8 cellular contexts compared by ENCODE assay signal in the genomic region with DNA sequence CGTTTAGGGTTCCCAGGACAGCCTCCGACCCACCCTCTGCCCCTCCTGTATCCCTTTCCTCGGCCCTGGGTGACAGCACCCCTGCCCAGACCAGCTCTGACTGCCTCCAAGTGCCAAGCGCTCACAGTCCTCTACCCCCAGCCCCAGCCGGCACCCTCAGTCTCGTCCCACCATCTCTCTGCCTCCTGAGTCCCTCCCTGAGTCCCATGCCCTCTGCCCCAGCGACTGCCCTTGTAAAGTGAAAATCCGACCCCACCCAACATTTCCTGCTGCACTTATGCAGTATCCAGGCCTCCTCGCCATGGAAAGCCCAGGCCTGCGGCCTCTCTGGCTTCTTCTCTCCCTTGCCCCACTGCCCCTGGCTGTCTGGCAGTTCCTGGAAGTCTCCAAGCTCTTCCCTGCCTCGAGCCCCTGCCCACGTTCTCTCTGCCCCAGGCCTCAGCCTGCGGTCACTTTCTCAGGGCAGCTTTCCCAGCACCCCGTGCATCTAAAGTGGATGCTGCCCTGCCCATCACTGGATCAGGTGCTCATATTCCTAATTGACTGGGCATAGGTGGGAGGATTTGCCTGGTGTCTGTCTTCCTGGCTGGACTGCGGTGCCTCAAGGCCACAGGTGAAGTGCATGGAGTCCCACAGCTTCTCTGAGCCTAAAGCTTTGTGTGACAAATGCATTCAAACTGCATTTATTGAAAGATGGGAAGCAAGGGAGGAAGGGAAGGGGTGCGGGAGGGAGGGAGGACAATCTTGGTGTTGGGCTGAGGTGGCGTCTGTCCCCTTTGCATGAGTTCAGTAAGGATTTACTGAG. TPM values are rescaled to one million over a fixed set of nuclear protein-coding genes. Genes with fewer than 3 reads are reported as not detected.
A peak's percentile ranks its signal among the peaks of the same experiment; 100 is the strongest.
DNase-seq lines count a peak whose midpoint lies in the region; ATAC-seq and TF ChIP-seq lines count a peak whose summit lies in the region.
"Had no signal": no experiment of that assay in that cellular context is flagged by ENCODE, and none has a peak within 500 bp of the region (broad histone marks: within the 10 kb centered on the region; RNA-seq: fewer than 3 reads in every experiment).

No MANE protein-coding gene starts in this region.

- no peaks in the 10 kb centered on the region for H3K36me3 Mint-ChIP-seq in activated naive CD8-positive, alpha-beta T cell treated with anti-CD3 and anti-CD28 coated beads, Interleukin-2, amount 50 U/mL, for 24 hours (ENCODE audit: low read depth)
- H3K36me3 Mint-ChIP-seq: mesothelial cell of epicardium had no signal

- POLR2A ChIA-PET in IMR-90 (lab: Charles Lee; ENCODE audit: unreplicated experiment) = no interaction called here

- H3K27me3 ChIP-seq in IMR-90 (ENCODE audit: control insufficient read depth, insufficient read depth, low read length) = peaks cover 24% of the 10 kb centered on the region
- no peaks in the 10 kb centered on the region for H3K27me3 ChIP-seq in ovary

- H2AFZ ChIP-seq in IMR-90 (replicated peaks; ENCODE audit: low read length, poor library complexity) = peak overlapping the region; percentile 56

- CTCF ChIA-PET in IMR-90 (lab: Yijun Ruan, JAX) = interaction anchor here (0.8 to 1.3 kb wide), 2 partner anchors 30 to 32 kb away, joined by 3 to 4 read pairs; no protein-coding TSS in a partner anchor

- H2BK20ac ChIP-seq in IMR-90 (ENCODE audit: low read depth, low read length) = no peak overlapping the region

- dilution Hi-C loops in IMR-90 (cut with HindIII; ENCODE audit: low sequenced_read_pairs, unreplicated experiment) = no loop called here

- H3K27ac Mint-ChIP-seq in activated naive CD8-positive, alpha-beta T cell treated with anti-CD3 and anti-CD28 coated beads, Interleukin-2, amount 50 U/mL, for 24 hours = peak overlapping the region; percentile 78
- H3K27ac Mint-ChIP-seq: mesothelial cell of epicardium had no signal

- no peaks in the 10 kb centered on the region for H4K20me1 ChIP-seq in IMR-90 (ENCODE audit: insufficient read depth, low read length)

- in situ Hi-C loops in IMR-90 (cut with MboI; ENCODE audit: low sequenced_read_pairs) = no loop called here

- no peak overlapping the region for H2BK15ac ChIP-seq in IMR-90 (ENCODE audit: low read depth, low read length)

- no TSS peak for BruUV-seq in IMR-90 (replicated peaks; lab: Mats Ljungman, UMichigan)

- no peak overlapping the region for H3K14ac ChIP-seq in IMR-90 (replicated peaks; ENCODE audit: low read depth, low read length)

- TF ChIP-seq EP300 in ovary (IDR thresholded peaks at IDR 0.05) = no peak

- no peak for ATAC-seq in IMR-90 (ENCODE audit: low read depth)
- no peak for ATAC-seq in activated naive CD8-positive, alpha-beta T cell treated with anti-CD3 and anti-CD28 coated beads, Interleukin-2, amount 50 U/mL, for 24 hours
- no peak for ATAC-seq in GM19463 (IDR thresholded peaks at IDR 0.05; ENCODE audit: unreplicated experiment)
- ATAC-seq in HG03175 (IDR thresholded peaks at IDR 0.05; ENCODE audit: unreplicated experiment) = no peak

- no peak overlapping the region for H3K23ac ChIP-seq in IMR-90 (ENCODE audit: low read depth, low read length)

- TF ChIP-seq RAD21 in IMR-90 (IDR thresholded peaks at IDR 0.05; ENCODE audit: low read length) = no peak

- H2AK9ac ChIP-seq in IMR-90 (replicated peaks; ENCODE audit: low read depth, low read length, poor library complexity) = no peak overlapping the region

- no peak overlapping the region for H2AK5ac ChIP-seq in IMR-90 (ENCODE audit: low read depth, low read length)

- no peak overlapping the region for H2BK120ac ChIP-seq in IMR-90 (ENCODE audit: low read depth, low read length)

- H3K27ac ChIP-seq in IMR-90 (ENCODE audit: insufficient read depth, low read length) = no peak overlapping the region
- H3K27ac ChIP-seq in ovary = no peak overlapping the region

- intact Hi-C loops in IMR-90 (cut with micrococcal nuclease) = no loop called here
- intact Hi-C loops in ovary (cut with DNase I) = loop anchor here (2.0 to 10.0 kb wide), 4 partner anchors 29 to 87 kb away; no protein-coding TSS in a partner anchor

- H3K4ac ChIP-seq in IMR-90 (ENCODE audit: low read depth, low read length) = no peak overlapping the region

- no peak overlapping the region for H3K4me2 ChIP-seq in IMR-90 (ENCODE audit: low read depth, low read length)

- H3K27me3 Mint-ChIP-seq in activated naive CD8-positive, alpha-beta T cell treated with anti-CD3 and anti-CD28 coated beads, Interleukin-2, amount 50 U/mL, for 24 hours = peaks cover 2% of the 10 kb centered on the region

- H3K36me3 ChIP-seq in IMR-90 (ENCODE audit: control insufficient read depth, insufficient read depth, low read length) = no peaks in the 10 kb centered on the region
- no peaks in the 10 kb centered on the region for H3K36me3 ChIP-seq in ovary

- no peak overlapping the region for H4K5ac ChIP-seq in IMR-90 (ENCODE audit: low read depth, low read length)

- no peaks in the 10 kb centered on the region for H3K79me1 ChIP-seq in IMR-90 (ENCODE audit: low read depth in 1 of 2, low read length in 2 of 2)

- H3K4me1 ChIP-seq in IMR-90 (ENCODE audit: control insufficient read depth, insufficient read depth, low read length) = no peaks in the 10 kb centered on the region; the same call in 1 of the 2 replicates
- no peaks in the 10 kb centered on the region for H3K4me1 ChIP-seq in ovary (ENCODE audit: insufficient read depth)

- no peak overlapping the region for H4K91ac ChIP-seq in IMR-90 (ENCODE audit: insufficient read depth, low read depth, low read length)

- no peak overlapping the region for H3K9ac ChIP-seq in IMR-90 (ENCODE audit: low read depth, low read length)

- H3K56ac ChIP-seq in IMR-90 (ENCODE audit: extremely low read depth, insufficient read depth, low read length) = no peak overlapping the region

- H3K9me1 ChIP-seq in IMR-90 (ENCODE audit: insufficient read depth, low read length) = no peaks in the 10 kb centered on the region

- peak overlapping the region; percentile 73 for H3K4me3 Mint-ChIP-seq in activated naive CD8-positive, alpha-beta T cell treated with anti-CD3 and anti-CD28 coated beads, Interleukin-2, amount 50 U/mL, for 24 hours
- H3K4me3 Mint-ChIP-seq: mesothelial cell of epicardium had no signal

- H3K4me3 ChIP-seq in IMR-90 (ENCODE audit: insufficient read depth, low read depth, low read length) (no peak overlapping the region), ovary (no peak overlapping the region)

- H3K18ac ChIP-seq in IMR-90 (ENCODE audit: low read depth, low read length) = no peak overlapping the region

- no peaks in the 10 kb centered on the region for H3K9me3 Mint-ChIP-seq in activated naive CD8-positive, alpha-beta T cell treated with anti-CD3 and anti-CD28 coated beads, Interleukin-2, amount 50 U/mL, for 24 hours
- H3K9me3 Mint-ChIP-seq: mesothelial cell of epicardium had no signal

- TF ChIP-seq POLR2A in IMR-90 (IDR thresholded peaks at IDR 0.05; ENCODE audit: low read depth, low read length) (no peak), ovary (IDR thresholded peaks at IDR 0.05) (no peak)

- no peak for DNase-seq in IMR-90
- DNase-seq in activated naive CD8-positive, alpha-beta T cell treated with anti-CD3 and anti-CD28 coated beads, Interleukin-2, amount 50 U/mL, for 24 hours = no peak
- peak in 3 of 5 donors; percentile 4 to 18 (median 18) for DNase-seq in ovary
- no peak for DNase-seq in stimulated activated CD4-positive, alpha-beta T cell treated with anti-CD3 and anti-CD28 coated beads, Interleukin-4, amount 100 ng/mL, for 1 hour

- 79% methylated on average over 7 of the region's 17 CpGs; no CpG with 5 or more reads in 1 of the 2 experiments for WGBS in IMR-90 (ENCODE audit: extremely low coverage in 2 of 2, insufficient read length in 1 of 2), 2 experiments
- 58 to 69% (median 69%) methylated on average over 17 of the region's 17 CpGs for WGBS in ovary, 3 donors

- no peak overlapping the region for H2BK5ac ChIP-seq in IMR-90 (ENCODE audit: low read depth, low read length, poor library complexity, severe bottlenecking)

- H3K4me1 Mint-ChIP-seq in activated naive CD8-positive, alpha-beta T cell treated with anti-CD3 and anti-CD28 coated beads, Interleukin-2, amount 50 U/mL, for 24 hours = peaks cover 80% of the 10 kb centered on the region

- TF ChIP-seq CTCF in IMR-90 (conservative IDR thresholded peaks at IDR 0.05; ENCODE audit: low read depth, low read length) (no peak), ovary (IDR thresholded peaks at IDR 0.05) (no peak)

- no peak overlapping the region for H4K8ac ChIP-seq in IMR-90 (ENCODE audit: low read depth in 2 of 2, low read length in 2 of 2)

- H3K9me3 ChIP-seq in IMR-90 (ENCODE audit: control insufficient read depth, insufficient read depth, low read length) (no peaks in the 10 kb centered on the region), ovary (no peaks in the 10 kb centered on the region)

TF ChIP-seq in IMR-90, 13 proteins besides CTCF, POLR2A, EP300 and RAD21:
- TF ChIP-seq RCOR1 (IDR thresholded peaks at IDR 0.05; ENCODE audit: insufficient replicate concordance, low read length) = no peak

RNA-seq across cellular contexts. Expression of gene IL2RB, which starts 17.7 kb away (rescaled TPM):
- total RNA-seq in IMR-90 (2012; rRNA removed) (not detected in 2 replicates), ovary (1 to 10 TPM in 4 of 7 donors, under 1 TPM in 2, not detected in 1; 0.34 to 4.1 (median 1.4) TPM)
- polyA plus RNA-seq in IMR-90 (2012; rRNA removed) (1.0 and 1.2 TPM in 2 replicates), ovary (1 to 10 TPM in 1 of 2 donors, under 1 TPM in 1; 0.42 to 1.6 TPM)
- 0.82 and 1.5 TPM in 2 replicates for polyA plus RNA-seq in IMR-90 (2012; cell fraction: cytosol; rRNA removed)
- polyA plus RNA-seq in IMR-90 (2012; cell fraction: nucleus; rRNA removed; ENCODE audit: low replicate concordance) = 0.19 and 0.29 TPM in 2 replicates
- total RNA-seq: OCI-LY7 had no signal

RNA-seq across cellular contexts. Expression of gene C1QTNF6, which starts 20.7 kb away (rescaled TPM):
- 1.1 TPM in 2 replicates for total RNA-seq in IMR-90 (2012; rRNA removed)
- 10.0 and 10.9 TPM in 2 replicates for polyA plus RNA-seq in IMR-90 (2012; rRNA removed)
- polyA plus RNA-seq in IMR-90 (2012; cell fraction: cytosol; rRNA removed) = 3.1 and 9.8 TPM in 2 replicates
- polyA plus RNA-seq in IMR-90 (2012; cell fraction: nucleus; rRNA removed; ENCODE audit: low replicate concordance) = 53.9 and 59.1 TPM in 2 replicates
- 1 to 10 TPM; 4.0 to 7.7 (median 4.9) TPM for total RNA-seq in ovary
- polyA plus RNA-seq in ovary = 1 to 10 TPM; 6.7 to 8.5 TPM

RNA-seq across cellular contexts. Expression of gene SSTR3, which starts 44.9 kb away (rescaled TPM):
- total RNA-seq in IMR-90 (2012; rRNA removed) (under 0.01 TPM in 2 replicates), ovary (1 to 10 TPM; 1.7 to 9.2 (median 5.0) TPM)
- polyA plus RNA-seq in IMR-90 (2012; rRNA removed) (0.07 TPM in 2 replicates), ovary (1 to 10 TPM; 1.6 to 2.2 TPM)
- 0.03 and 0.04 TPM in 2 replicates for polyA plus RNA-seq in IMR-90 (2012; cell fraction: cytosol; rRNA removed)
- polyA plus RNA-seq in IMR-90 (2012; cell fraction: nucleus; rRNA removed; ENCODE audit: low replicate concordance) = 0.09 and 0.16 TPM in 2 replicates

RNA-seq across cellular contexts. Expression of gene TMPRSS6, which starts 57.9 kb away (rescaled TPM):
- not detected in 2 replicates for total RNA-seq in IMR-90 (2012; rRNA removed)
- polyA plus RNA-seq in IMR-90 (2012; rRNA removed) = not detected in 2 replicates
- not detected in 2 replicates for polyA plus RNA-seq in IMR-90 (2012; cell fraction: cytosol; rRNA removed)
- polyA plus RNA-seq in IMR-90 (2012; cell fraction: nucleus; rRNA removed; ENCODE audit: low replicate concordance) = not detected in 2 replicates
- total RNA-seq in ovary = 1 to 10 TPM in 1 of 7 donors, under 1 TPM in 1, not detected in 5; 0.33 to 2.4 TPM
- under 1 TPM in 1 of 2 donors, not detected in 1; 0.04 TPM for polyA plus RNA-seq in ovary
- total RNA-seq: mesothelial cell of epicardium, OCI-LY7 had no signal

Comparison
In these comparisons a context has a peak if more than half of its experiments do, and no peak if none do; other contexts are left out.
1. DNase-seq: peak in ovary (3 of 5); none in IMR-90 (single experiment), activated naive CD8-positive, alpha-beta T cell treated with anti-CD3 and anti-CD28 coated beads, Interleukin-2, amount 50 U/mL, for 24 hours (single experiment) and stimulated activated CD4-positive, alpha-beta T cell treated with anti-CD3 and anti-CD28 coated beads, Interleukin-4, amount 100 ng/mL, for 1 hour (single experiment).